ENCODE assay signal across 8 cellular contexts in the genomic region with DNA sequence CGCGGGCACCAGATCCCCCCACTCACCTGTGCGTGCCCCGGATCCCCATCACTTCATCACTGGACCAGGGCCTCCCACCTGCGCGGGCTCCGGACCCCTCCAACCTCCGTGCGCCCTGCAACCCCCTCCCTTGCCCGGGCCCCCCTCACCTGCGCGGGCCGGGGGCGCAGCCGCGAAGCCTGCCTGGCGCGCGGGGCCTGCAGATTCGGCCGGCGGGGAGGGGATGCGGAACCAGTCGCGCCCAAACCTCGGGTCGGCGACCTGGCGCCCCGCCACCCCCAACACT. TPM values are rescaled to one million over a fixed set of nuclear protein-coding genes. Genes with fewer than 3 reads are reported as not detected.
A peak's percentile ranks its signal among the peaks of the same experiment; 100 is the strongest.
DNase-seq lines count a peak whose midpoint lies in the region; ATAC-seq and TF ChIP-seq lines count a peak whose summit lies in the region.

No MANE protein-coding gene starts in this region.

- ATAC-seq in HG03521 (IDR thresholded peaks at IDR 0.05; ENCODE audit: unreplicated experiment), result no peak

- H3K27ac Mint-ChIP-seq in CD14-positive monocyte, result no peak overlapping the region
- no peak overlapping the region for H3K27ac Mint-ChIP-seq in nephron

- DNase-seq in CD14-positive monocyte (ENCODE audit: low spot score) (no peak), GM19240 (ENCODE audit: insufficient read length, low spot score) (no peak), AG20443 (ENCODE audit: low spot score) (no peak)
- DNase-seq in effector memory CD4-positive, alpha-beta T cell, result no peak
- DNase-seq in stimulated activated CD4-positive, alpha-beta T cell treated with anti-CD3 and anti-CD28 coated beads, Interleukin-4, amount 100 ng/mL, for 1 hour, result no peak

- H3K4me1 Mint-ChIP-seq in CD14-positive monocyte (peaks cover 27% of the 10 kb centered on the region), nephron (peaks cover 17% of the 10 kb centered on the region)

- peaks cover 19% of the 10 kb centered on the region for H3K4me1 ChIP-seq in effector memory CD4-positive, alpha-beta T cell (ENCODE audit: control insufficient read depth, insufficient read depth, low read length, poor library complexity, severe bottlenecking)

- H3K27ac ChIP-seq in KOPT-K1 (ENCODE audit: low read depth, low read length, poor library complexity, severe bottlenecking), result peak overlapping the region; percentile 47
- peak overlapping the region; percentile 42 for H3K27ac ChIP-seq in effector memory CD4-positive, alpha-beta T cell (ENCODE audit: insufficient read depth, low read length, poor library complexity, severe bottlenecking)

- H3K27me3 ChIP-seq in effector memory CD4-positive, alpha-beta T cell (replicated peaks; ENCODE audit: control insufficient read depth, insufficient read depth, low read length, poor library complexity, severe bottlenecking), result no peaks in the 10 kb centered on the region

- H3K36me3 Mint-ChIP-seq in CD14-positive monocyte (peaks cover 7 to 15% of the 10 kb centered on the region in 2 donors), nephron (ENCODE audit: low read depth) (peaks cover 5% of the 10 kb centered on the region)

- H3K36me3 ChIP-seq in KOPT-K1 (ENCODE audit: insufficient read depth, low read length), result peaks cover 25% of the 10 kb centered on the region
- peaks cover 4% of the 10 kb centered on the region for H3K36me3 ChIP-seq in effector memory CD4-positive, alpha-beta T cell (ENCODE audit: control insufficient read depth, insufficient read depth, low read length)

- no peak for TF ChIP-seq CTCF in CD14-positive monocyte (IDR thresholded peaks at IDR 0.05)
- TF ChIP-seq CTCF in nephron (IDR thresholded peaks at IDR 0.05; ENCODE audit: unreplicated experiment in 3 of 3), result no peak

- H3K9me3 ChIP-seq in KOPT-K1 (ENCODE audit: insufficient read depth, low read length, poor library complexity, severe bottlenecking), result no peaks in the 10 kb centered on the region
- no peaks in the 10 kb centered on the region for H3K9me3 ChIP-seq in effector memory CD4-positive, alpha-beta T cell (ENCODE audit: control insufficient read depth, low read length)

- intact Hi-C loops in CD14-positive monocyte (cut with micrococcal nuclease), result loop anchor here (2.0 to 10.0 kb wide), 3 partner anchors 16 to 188 kb away; a partner anchor contains a TSS

- peaks cover 0 to 5% (median 0%) of the 10 kb centered on the region in 3 donors for H3K27me3 Mint-ChIP-seq in CD14-positive monocyte (ENCODE audit: low read depth in 3 of 3)
- no peaks in the 10 kb centered on the region for H3K27me3 Mint-ChIP-seq in nephron (ENCODE audit: low read depth)

- H3K9me3 Mint-ChIP-seq in CD14-positive monocyte (peaks cover 0 to under 1% (median 0%) of the 10 kb centered on the region in 7 donors), nephron (no peaks in the 10 kb centered on the region)

- H3K4me3 Mint-ChIP-seq in CD14-positive monocyte (peak overlapping the region; percentile 21 to 58), nephron (peak overlapping the region; percentile 79 to 92 (median 85))

- H3K4me3 ChIP-seq in effector memory CD4-positive, alpha-beta T cell (ENCODE audit: insufficient read depth, low read depth, low read length, poor library complexity, severe bottlenecking), result peak overlapping the region; percentile 71

RNA-seq across cellular contexts. Expression of a gene that starts 0.2 kb away (rescaled TPM):
- polyA plus RNA-seq in CD14-positive monocyte, result 1 to 10 TPM in 1 of 2 donors, under 1 TPM in 1; 0.69 to 1.0 TPM

RNA-seq across cellular contexts. Expression of a gene that starts 16.3 kb away (rescaled TPM):
- polyA plus RNA-seq in CD14-positive monocyte, result 1 to 10 TPM; 3.4 to 4.5 TPM

RNA-seq across cellular contexts. Expression of a gene that starts 16.6 kb away (rescaled TPM):
- polyA plus RNA-seq in CD14-positive monocyte, result 10 to 100 TPM; 41.0 to 61.3 TPM

RNA-seq across cellular contexts. Expression of a gene that starts 56.5 kb away (rescaled TPM):
- 1 to 10 TPM in 1 of 2 donors, under 1 TPM in 1; 0.93 to 2.0 TPM for polyA plus RNA-seq in CD14-positive monocyte

RNA-seq across cellular contexts. Expression of a gene that starts 57.3 kb away (rescaled TPM):
- not detected for polyA plus RNA-seq in CD14-positive monocyte
